ENCODE assay signal across 1 cellular context in the genomic region with DNA sequence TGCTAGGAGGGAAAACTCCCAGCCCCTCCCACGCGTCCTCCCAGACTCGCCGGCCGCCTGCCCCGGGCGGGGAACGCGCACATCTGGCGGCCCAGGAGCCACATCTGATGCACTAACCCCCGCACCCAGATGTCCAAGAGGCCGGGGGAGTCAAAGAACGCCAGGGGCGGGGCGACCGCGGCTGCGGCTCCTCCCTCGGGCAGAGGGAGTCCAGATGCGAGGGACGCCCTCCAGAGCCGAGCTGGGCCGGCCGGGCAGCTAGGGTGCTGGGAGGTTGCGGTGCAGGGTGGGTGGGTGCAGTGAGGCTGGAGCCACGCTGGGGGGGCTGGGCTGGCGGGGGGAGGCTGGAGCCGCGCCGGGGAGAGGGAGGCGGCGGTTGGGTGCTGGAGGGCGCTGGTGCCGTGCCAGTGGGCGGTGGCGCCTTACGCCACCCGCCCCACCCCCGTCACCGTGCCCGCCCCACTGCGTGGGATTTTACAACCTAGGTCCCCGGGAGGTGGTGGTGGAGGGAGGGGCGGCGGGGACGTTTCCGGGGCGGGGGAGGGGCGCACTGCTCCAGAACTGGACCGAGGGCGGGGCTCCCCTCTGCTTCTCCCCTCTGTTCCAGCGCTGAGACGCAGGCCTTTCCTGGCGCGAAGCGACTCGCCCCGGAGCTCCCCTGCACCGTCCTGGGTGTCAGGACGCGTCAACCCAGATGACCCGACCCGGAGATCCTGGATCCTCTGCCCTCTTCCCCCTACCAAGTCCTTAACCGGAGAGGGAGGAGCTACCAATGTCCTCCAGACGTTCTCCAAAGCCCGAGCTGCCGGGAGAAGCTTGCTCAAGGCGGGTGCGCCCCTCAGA.
A peak's percentile ranks its signal among the peaks of the same experiment; 100 is the strongest.
TF ChIP-seq lines count a peak whose summit lies in the region.

No MANE protein-coding gene starts in this region.

TF ChIP-seq in K562, 482 proteins besides CTCF, POLR2A, EP300 and RAD21 (continued from another document and continues in another):
- no peak for TF ChIP-seq ZNF407 (IDR thresholded peaks at IDR 0.05; ENCODE audit: low read depth)
- peak; percentile 77 for TF ChIP-seq ARID1B (IDR thresholded peaks at IDR 0.05)
- peak; percentile 77 for TF ChIP-seq HDAC3 (IDR thresholded peaks at IDR 0.05; ENCODE audit: borderline replicate concordance, partially characterized antibody)
- no peak for TF ChIP-seq RFX1 (IDR thresholded peaks at IDR 0.05)
- no peak for TF ChIP-seq HNRNPK (IDR thresholded peaks at IDR 0.05; ENCODE audit: low read depth, low read length, poor library complexity, severe bottlenecking)
- peak; percentile 96 for TF ChIP-seq POLR2G (IDR thresholded peaks at IDR 0.05; ENCODE audit: low read depth, low read length)
- TF ChIP-seq KLF13 (tag; IDR thresholded peaks at IDR 0.05; ENCODE audit: borderline replicate concordance, low read depth): 0 out of 2 replicates have a peak, but pooled peaks have one; percentile 8
- TF ChIP-seq DIDO1 (tag; IDR thresholded peaks at IDR 0.05; ENCODE audit: low read depth): no peak
- no peak for TF ChIP-seq SRSF3 (IDR thresholded peaks at IDR 0.05; ENCODE audit: insufficient read depth, low read length)
- no peak for TF ChIP-seq CBX2 (IDR thresholded peaks at IDR 0.05; ENCODE audit: insufficient read depth, low read length, poor library complexity, severe bottlenecking)
- TF ChIP-seq, protein P1, sequence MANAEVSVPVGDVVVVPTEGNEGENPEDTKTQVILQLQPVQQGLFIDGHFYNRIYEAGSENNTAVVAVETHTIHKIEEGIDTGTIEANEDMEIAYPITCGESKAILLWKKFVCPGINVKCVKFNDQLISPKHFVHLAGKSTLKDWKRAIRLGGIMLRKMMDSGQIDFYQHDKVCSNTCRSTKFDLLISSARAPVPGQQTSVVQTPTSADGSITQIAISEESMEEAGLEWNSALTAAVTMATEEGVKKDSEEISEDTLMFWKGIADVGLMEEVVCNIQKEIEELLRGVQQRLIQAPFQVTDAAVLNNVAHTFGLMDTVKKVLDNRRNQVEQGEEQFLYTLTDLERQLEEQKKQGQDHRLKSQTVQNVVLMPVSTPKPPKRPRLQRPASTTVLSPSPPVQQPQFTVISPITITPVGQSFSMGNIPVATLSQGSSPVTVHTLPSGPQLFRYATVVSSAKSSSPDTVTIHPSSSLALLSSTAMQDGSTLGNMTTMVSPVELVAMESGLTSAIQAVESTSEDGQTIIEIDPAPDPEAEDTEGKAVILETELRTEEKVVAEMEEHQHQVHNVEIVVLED (CRISPR knock-in tag; IDR thresholded peaks at IDR 0.05): no peak
- no peak for TF ChIP-seq STAT5A (IDR thresholded peaks at IDR 0.05; ENCODE audit: borderline replicate concordance, low read length)
- peak; percentile 94 for TF ChIP-seq KLF16 (IDR thresholded peaks at IDR 0.05)
- no peak for TF ChIP-seq SFPQ (IDR thresholded peaks at IDR 0.05; ENCODE audit: low read depth, low read length)
- peak; percentile 68 for TF ChIP-seq TAL1 (IDR thresholded peaks at IDR 0.05)
- TF ChIP-seq, protein P2, sequence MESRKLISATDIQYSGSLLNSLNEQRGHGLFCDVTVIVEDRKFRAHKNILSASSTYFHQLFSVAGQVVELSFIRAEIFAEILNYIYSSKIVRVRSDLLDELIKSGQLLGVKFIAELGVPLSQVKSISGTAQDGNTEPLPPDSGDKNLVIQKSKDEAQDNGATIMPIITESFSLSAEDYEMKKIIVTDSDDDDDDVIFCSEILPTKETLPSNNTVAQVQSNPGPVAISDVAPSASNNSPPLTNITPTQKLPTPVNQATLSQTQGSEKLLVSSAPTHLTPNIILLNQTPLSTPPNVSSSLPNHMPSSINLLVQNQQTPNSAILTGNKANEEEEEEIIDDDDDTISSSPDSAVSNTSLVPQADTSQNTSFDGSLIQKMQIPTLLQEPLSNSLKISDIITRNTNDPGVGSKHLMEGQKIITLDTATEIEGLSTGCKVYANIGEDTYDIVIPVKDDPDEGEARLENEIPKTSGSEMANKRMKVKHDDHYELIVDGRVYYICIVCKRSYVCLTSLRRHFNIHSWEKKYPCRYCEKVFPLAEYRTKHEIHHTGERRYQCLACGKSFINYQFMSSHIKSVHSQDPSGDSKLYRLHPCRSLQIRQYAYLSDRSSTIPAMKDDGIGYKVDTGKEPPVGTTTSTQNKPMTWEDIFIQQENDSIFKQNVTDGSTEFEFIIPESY (CRISPR knock-in tag; IDR thresholded peaks at IDR 0.05): peak; percentile 38; the same call in 1 of the 2 replicates
- TF ChIP-seq, protein P3, sequence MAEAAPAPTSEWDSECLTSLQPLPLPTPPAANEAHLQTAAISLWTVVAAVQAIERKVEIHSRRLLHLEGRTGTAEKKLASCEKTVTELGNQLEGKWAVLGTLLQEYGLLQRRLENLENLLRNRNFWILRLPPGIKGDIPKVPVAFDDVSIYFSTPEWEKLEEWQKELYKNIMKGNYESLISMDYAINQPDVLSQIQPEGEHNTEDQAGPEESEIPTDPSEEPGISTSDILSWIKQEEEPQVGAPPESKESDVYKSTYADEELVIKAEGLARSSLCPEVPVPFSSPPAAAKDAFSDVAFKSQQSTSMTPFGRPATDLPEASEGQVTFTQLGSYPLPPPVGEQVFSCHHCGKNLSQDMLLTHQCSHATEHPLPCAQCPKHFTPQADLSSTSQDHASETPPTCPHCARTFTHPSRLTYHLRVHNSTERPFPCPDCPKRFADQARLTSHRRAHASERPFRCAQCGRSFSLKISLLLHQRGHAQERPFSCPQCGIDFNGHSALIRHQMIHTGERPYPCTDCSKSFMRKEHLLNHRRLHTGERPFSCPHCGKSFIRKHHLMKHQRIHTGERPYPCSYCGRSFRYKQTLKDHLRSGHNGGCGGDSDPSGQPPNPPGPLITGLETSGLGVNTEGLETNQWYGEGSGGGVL (CRISPR knock-in tag; IDR thresholded peaks at IDR 0.05): no peak
- no peak for TF ChIP-seq CHD2 (IDR thresholded peaks at IDR 0.05; ENCODE audit: low read depth, low read length)
- no peak for TF ChIP-seq CGGBP1 (CRISPR knock-in tag; IDR thresholded peaks at IDR 0.05)
- no peak for TF ChIP-seq POLR2H (tag; IDR thresholded peaks at IDR 0.05; ENCODE audit: low read depth)
- TF ChIP-seq C11orf30 (IDR thresholded peaks at IDR 0.05; ENCODE audit: low read depth): no peak
- no peak for TF ChIP-seq ZNF384 (IDR thresholded peaks at IDR 0.05; ENCODE audit: low read depth, low read length)
- TF ChIP-seq ADNP (tag; IDR thresholded peaks at IDR 0.05): no peak
- TF ChIP-seq ZNF717 (CRISPR knock-in tag; IDR thresholded peaks at IDR 0.05): no peak
- peak in 2 of 3 experiments; percentile 32 to 42 for TF ChIP-seq YY1 (IDR thresholded peaks at IDR 0.05; ENCODE audit: borderline replicate concordance in 1 of 3, control insufficient read depth in 1 of 3, extremely low read depth in 1 of 3, insufficient read depth in 3 of 3, insufficient read length in 1 of 3, insufficient replicate concordance in 2 of 3, low read depth in 1 of 3, low read length in 2 of 3)
